ENCODE assay signal across 1 cellular context in the genomic region with DNA sequence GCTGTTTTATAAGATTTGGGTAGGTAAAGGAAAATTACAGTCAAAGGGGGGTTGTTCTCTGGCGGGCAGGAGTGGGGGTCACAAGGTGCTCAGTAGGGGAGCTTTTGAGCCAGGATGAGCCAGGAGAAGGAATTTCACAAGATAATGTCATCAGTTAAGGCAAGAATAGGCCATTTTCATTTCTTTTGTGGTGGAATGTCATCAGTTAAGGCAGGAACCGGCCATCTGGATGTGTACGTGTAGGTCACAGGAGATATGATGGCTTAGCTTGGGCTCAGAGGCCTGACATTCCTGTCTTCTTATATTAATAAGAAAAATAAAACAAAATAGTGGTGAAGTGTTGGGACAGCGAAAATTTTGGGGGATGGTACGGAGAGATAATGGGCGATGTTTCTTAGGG.
TF ChIP-seq lines count a peak whose summit lies in the region.

No MANE protein-coding gene starts in this region.

TF ChIP-seq in WTC11, 78 proteins besides CTCF, POLR2A, EP300 and RAD21:
- TF ChIP-seq CBFB (CRISPR knock-in tag; IDR thresholded peaks at IDR 0.05; ENCODE audit: low read depth), result 0 out of 2 replicates have a peak, but pooled peaks have one; percentile 54
